In the genomic region with DNA sequence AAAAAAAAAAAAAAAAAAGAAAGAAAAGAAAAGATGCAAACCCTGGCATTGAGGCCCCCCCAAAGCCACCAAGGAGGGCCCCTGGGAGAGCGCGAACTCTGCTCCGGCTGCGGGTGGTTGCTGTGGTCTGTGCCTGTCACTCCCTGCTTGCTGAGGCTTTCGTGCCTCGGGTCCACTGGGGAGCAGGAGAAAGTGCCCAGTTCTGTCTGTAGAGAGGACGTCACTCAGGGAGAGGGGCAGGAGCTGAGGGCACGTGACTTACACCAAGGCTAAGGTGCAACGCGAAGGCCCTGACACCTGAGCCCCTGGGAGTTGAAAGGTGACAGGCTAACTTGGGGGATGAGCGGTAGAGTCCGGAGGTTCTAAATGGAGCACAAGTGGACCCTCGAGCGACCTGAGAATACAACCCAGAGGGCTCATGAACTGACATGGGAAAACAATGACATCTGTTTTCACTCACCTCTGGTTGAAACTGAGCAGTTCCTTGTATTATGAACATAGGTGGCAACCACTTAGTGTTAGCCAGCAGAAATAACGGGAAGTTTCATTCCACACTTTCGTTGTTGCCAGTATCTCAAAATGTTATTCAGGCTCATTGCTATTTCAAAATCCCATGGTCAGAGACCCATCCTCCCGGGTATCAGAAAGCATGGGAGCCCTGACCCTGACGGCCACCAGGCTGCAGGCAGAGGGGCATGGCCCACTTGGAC, we compare ENCODE assay signal across 8 cellular contexts.
DNase-seq lines count a peak whose midpoint lies in the region; ATAC-seq and TF ChIP-seq lines count a peak whose summit lies in the region.

No MANE protein-coding gene starts in this region.

- no peaks in the 10 kb centered on the region for H3K36me3 Mint-ChIP-seq in CD4-positive, alpha-beta memory T cell
- no peaks in the 10 kb centered on the region for H3K36me3 Mint-ChIP-seq in chondrocyte (ENCODE audit: low read depth)
- H3K36me3 Mint-ChIP-seq in stimulated activated naive CD8-positive, alpha-beta T cell treated with anti-CD3 and anti-CD28 coated beads, Interleukin-15, Interleukin-2, amounts not matched to agents 100 ng/mL and 50 ng/mL, for 24 hours (ENCODE audit: low read depth): peaks cover 9% of the 10 kb centered on the region

- TF ChIP-seq CTCF in HL-60 (IDR thresholded peaks at IDR 0.05; ENCODE audit: insufficient read depth, low read length): no peak
- no peak for TF ChIP-seq CTCF in chondrocyte (IDR thresholded peaks at IDR 0.05)
- TF ChIP-seq CTCF in mucosa of descending colon (IDR thresholded peaks at IDR 0.05): no peak

- peaks cover 39 to 66% (median 58%) of the 10 kb centered on the region in 4 donors for H3K4me1 Mint-ChIP-seq in CD4-positive, alpha-beta memory T cell
- peaks cover 21% of the 10 kb centered on the region for H3K4me1 Mint-ChIP-seq in chondrocyte (ENCODE audit: low read depth)
- peaks cover 89% of the 10 kb centered on the region for H3K4me1 Mint-ChIP-seq in stimulated activated naive CD8-positive, alpha-beta T cell treated with anti-CD3 and anti-CD28 coated beads, Interleukin-15, Interleukin-2, amounts not matched to agents 100 ng/mL and 50 ng/mL, for 24 hours (ENCODE audit: low read depth)

- H3K27me3 Mint-ChIP-seq in CD4-positive, alpha-beta memory T cell: no peaks in the 10 kb centered on the region
- peaks cover 2% of the 10 kb centered on the region for H3K27me3 Mint-ChIP-seq in chondrocyte (ENCODE audit: low read depth)
- no peaks in the 10 kb centered on the region for H3K27me3 Mint-ChIP-seq in stimulated activated naive CD8-positive, alpha-beta T cell treated with anti-CD3 and anti-CD28 coated beads, Interleukin-15, Interleukin-2, amounts not matched to agents 100 ng/mL and 50 ng/mL, for 24 hours

- peak overlapping the region; percentile 53 for H3K4me3 ChIP-seq in CD4-positive, alpha-beta memory T cell (ENCODE audit: low read length in 2 of 2)
- H3K4me3 ChIP-seq in HL-60 (replicated peaks; ENCODE audit: insufficient read depth, low read length) (peak overlapping the region; percentile 11; the same call in 1 of the 2 replicates), mucosa of descending colon (no peak overlapping the region)

- H3K27me3 ChIP-seq in CD4-positive, alpha-beta memory T cell (ENCODE audit: insufficient read depth, low read length): no peaks in the 10 kb centered on the region
- no peaks in the 10 kb centered on the region for H3K27me3 ChIP-seq in HL-60 (ENCODE audit: insufficient read depth, poor library complexity, severe bottlenecking)

- H3K27ac Mint-ChIP-seq in CD4-positive, alpha-beta memory T cell: peak overlapping the region; percentile 90 to 100 (median 97)
- peak overlapping the region; percentile 94 for H3K27ac Mint-ChIP-seq in chondrocyte (ENCODE audit: unreplicated experiment)
- H3K27ac Mint-ChIP-seq in stimulated activated naive CD8-positive, alpha-beta T cell treated with anti-CD3 and anti-CD28 coated beads, Interleukin-15, Interleukin-2, amounts not matched to agents 100 ng/mL and 50 ng/mL, for 24 hours: peak overlapping the region; percentile 98

- H3K9me3 ChIP-seq in CD4-positive, alpha-beta memory T cell (ENCODE audit: control insufficient read depth in 1 of 2, low read length in 2 of 2): no peaks in the 10 kb centered on the region
- no peaks in the 10 kb centered on the region for H3K9me3 ChIP-seq in mucosa of descending colon

- peaks cover 0 to 2% (median 0%) of the 10 kb centered on the region in 8 donors for H3K9me3 Mint-ChIP-seq in CD4-positive, alpha-beta memory T cell
- H3K9me3 Mint-ChIP-seq in chondrocyte (ENCODE audit: low read depth): no peaks in the 10 kb centered on the region
- peaks cover 5% of the 10 kb centered on the region for H3K9me3 Mint-ChIP-seq in stimulated activated naive CD8-positive, alpha-beta T cell treated with anti-CD3 and anti-CD28 coated beads, Interleukin-15, Interleukin-2, amounts not matched to agents 100 ng/mL and 50 ng/mL, for 24 hours

- H3K4me3 Mint-ChIP-seq in CD4-positive, alpha-beta memory T cell: peak overlapping the region; percentile 73 to 91 (median 82)
- peak overlapping the region; percentile 64 for H3K4me3 Mint-ChIP-seq in chondrocyte (ENCODE audit: unreplicated experiment)
- H3K4me3 Mint-ChIP-seq in stimulated activated naive CD8-positive, alpha-beta T cell treated with anti-CD3 and anti-CD28 coated beads, Interleukin-15, Interleukin-2, amounts not matched to agents 100 ng/mL and 50 ng/mL, for 24 hours: peak overlapping the region; percentile 80

- H3K4me1 ChIP-seq in CD4-positive, alpha-beta memory T cell (ENCODE audit: insufficient read depth, low read length): peaks cover 55% of the 10 kb centered on the region
- H3K4me1 ChIP-seq in mucosa of descending colon (ENCODE audit: low read depth): no peaks in the 10 kb centered on the region

- peak; percentile 23 for ATAC-seq in GM21360 (IDR thresholded peaks at IDR 0.05; ENCODE audit: unreplicated experiment)
- no peak for ATAC-seq in mucosa of descending colon

- no peak for DNase-seq in CD4-positive, alpha-beta memory T cell
- DNase-seq in HL-60 (ENCODE audit: low read depth in 1 of 2, low spot score in 1 of 2) (peak in 1 of 2 experiments; percentile 43), chondrocyte (ENCODE audit: low spot score) (no peak), DMS 273 treated with DMSO at 0.1 percent for 48 hours (lab: John Stamatoyannopoulos, UW) (no peak), mucosa of descending colon (no peak)
- no peak for DNase-seq in stimulated activated CD4-positive, alpha-beta T cell treated with anti-CD3 and anti-CD28 coated beads, Interleukin-1b, Interleukin-23, amount 100 ng/mL, for 48 hours

- CTCF ChIA-PET in CD4-positive, alpha-beta memory T cell (lab: Charles Lee; ENCODE audit: partially characterized antibody): interaction anchor here (0.8 to 1.0 kb wide), 2 partner anchors 71 to 162 kb away, joined by 3 read pairs; no protein-coding TSS in a partner anchor

- intact Hi-C loops in CD4-positive, alpha-beta memory T cell (cut with micrococcal nuclease): no loop called here
- intact Hi-C loops in mucosa of descending colon (cut with DNase I, micrococcal nuclease): loop anchor here in 1 of 2 donors (10.0 kb wide), 1 partner anchor 157 kb away; no protein-coding TSS in a partner anchor

- peak overlapping the region; percentile 79 for H3K27ac ChIP-seq in CD4-positive, alpha-beta memory T cell (ENCODE audit: low read depth, low read length)
- no peak overlapping the region for H3K27ac ChIP-seq in HL-60 (replicated peaks)

- no peaks in the 10 kb centered on the region for H3K36me3 ChIP-seq in CD4-positive, alpha-beta memory T cell (ENCODE audit: insufficient read depth, low read length)
- no peaks in the 10 kb centered on the region for H3K36me3 ChIP-seq in mucosa of descending colon (ENCODE audit: low read depth)

- POLR2A ChIA-PET in CD4-positive, alpha-beta memory T cell (lab: Charles Lee; ENCODE audit: partially characterized antibody): interaction anchor here (0.6 to 1.6 kb wide), 3 partner anchors 9 to 214 kb away, joined by 3 to 5 read pairs (median 3); no protein-coding TSS in a partner anchor
